ENCODE assay signal across 19 cellular contexts in genomic region chr1:27856561-27857343, GRCh38.
"Had no signal": no experiment of that assay in that cellular context is flagged by ENCODE, and none has a peak within 500 bp of the region (broad histone marks: within the 10 kb centered on the region; RNA-seq: fewer than 3 reads in every experiment).

No MANE protein-coding gene starts in this region.

- H3K4me2 ChIP-seq: smooth muscle cell had no signal

- H3K4me1 ChIP-seq: foreskin keratinocyte, psoas muscle had no signal

- H3K4me3 ChIP-seq: coronary artery, left ventricle myocardium inferior, ovary, psoas muscle, SJSA1, smooth muscle cell, testis had no signal

- H3K9me3 ChIP-seq: left ventricle myocardium inferior, ovary, psoas muscle, SJSA1, testis had no signal

- H3K36me3 ChIP-seq: ovary had no signal

- DNase-seq: activated CD4-positive, alpha-beta T cell treated with anti-CD3 and anti-CD28 coated beads, Interleukin-2, amount 50 U/mL, for 1 hour; activated naive CD4-positive, alpha-beta T cell treated with anti-CD3 and anti-CD28 coated beads, Interleukin-2, amount 10 ng/mL, durations not matched to agents 7 days and 5 days; activated naive CD8-positive, alpha-beta T cell treated with anti-CD3 and anti-CD28 coated beads, Interleukin-2, amount 50 U/mL, for 24 hours; aorta; brain microvascular endothelial cell; central memory CD4-positive, alpha-beta T cell; foreskin keratinocyte; kidney; left ventricle myocardium inferior; mammary epithelial cell; naive thymus-derived CD4-positive, alpha-beta T cell; psoas muscle; right cardiac atrium; stimulated activated CD4-positive, alpha-beta T cell treated with anti-CD3 and anti-CD28 coated beads, Interleukin-4, amount 100 ng/mL, for 1 hour; testis had no signal

- H3K27ac ChIP-seq: brain microvascular endothelial cell, coronary artery, foreskin keratinocyte, left ventricle myocardium inferior, ovary, psoas muscle, SJSA1, testis had no signal

- ATAC-seq: activated naive CD8-positive, alpha-beta T cell treated with anti-CD3 and anti-CD28 coated beads, Interleukin-2, amount 50 U/mL, for 24 hours; foreskin keratinocyte; naive thymus-derived CD4-positive, alpha-beta T cell; right cardiac atrium had no signal

- H3K27me3 ChIP-seq: brain microvascular endothelial cell, foreskin keratinocyte, ovary, SJSA1, testis had no signal

- FAIRE-seq: kidney had no signal
